Comparison of ENCODE assay signal across 8 cellular contexts in genomic region chr14:34538871-34539406, GRCh38. TPM values are rescaled to one million over a fixed set of nuclear protein-coding genes. Genes with fewer than 3 reads are reported as not detected.
DNase-seq lines count a peak whose midpoint lies in the region; ATAC-seq, FAIRE-seq and TF ChIP-seq lines count a peak whose summit lies in the region.

No MANE protein-coding gene starts in this region.

- peaks cover 8 to 15% (median 11%) of the 10 kb centered on the region in 3 donors for H3K4me1 ChIP-seq in pancreas

- peaks cover 13% of the 10 kb centered on the region for H3K4me1 Mint-ChIP-seq in endothelial cell (ENCODE audit: unreplicated experiment)

- intact Hi-C loops in pancreas (cut with DNase I): loop anchor here in 1 of 3 donors (10.0 kb wide), 1 partner anchor 164 kb away; no protein-coding TSS in a partner anchor

- peak overlapping the region; percentile 85 for H3K4me3 ChIP-seq in MG63
- peak overlapping the region; percentile 61 to 90 (median 66) for H3K4me3 ChIP-seq in pancreas

- H3K27me3 ChIP-seq in MG63 (no peaks in the 10 kb centered on the region), pancreas (no peaks in the 10 kb centered on the region)

- H3K36me3 ChIP-seq in MG63: peaks cover 2% of the 10 kb centered on the region; the same call in 1 of the 2 replicates
- H3K36me3 ChIP-seq in pancreas: peaks cover 0 to 11% (median 0%) of the 10 kb centered on the region in 3 donors

- H3K36me3 Mint-ChIP-seq in endothelial cell (ENCODE audit: low read depth, unreplicated experiment): peaks cover 7% of the 10 kb centered on the region

- H3K9me3 ChIP-seq in MG63 (no peaks in the 10 kb centered on the region), pancreas (no peaks in the 10 kb centered on the region)

- H3K9me3 Mint-ChIP-seq in endothelial cell (ENCODE audit: unreplicated experiment): no peaks in the 10 kb centered on the region

- FAIRE-seq in pancreas (lab: Jason Lieb, UNC): no peak

- H3K27ac Mint-ChIP-seq in endothelial cell (ENCODE audit: unreplicated experiment): peak overlapping the region; percentile 99

- H3K27ac ChIP-seq in pancreas: peak overlapping the region; percentile 79 to 97 (median 86)

- 0 to 1% methylated on average over 15 of the region's 15 CpGs for WGBS in pancreas, 2 donors

- ATAC-seq in GM18511 (IDR thresholded peaks at IDR 0.05; ENCODE audit: unreplicated experiment) (peak; percentile 17), pancreas (peak; percentile 5 to 20 (median 17))

- TF ChIP-seq CTCF in endothelial cell (IDR thresholded peaks at IDR 0.05; ENCODE audit: unreplicated experiment) (no peak), pancreas (IDR thresholded peaks at IDR 0.05) (no peak)

- peak overlapping the region; percentile 99 for H3K4me3 Mint-ChIP-seq in endothelial cell (ENCODE audit: unreplicated experiment)

- peaks cover 6% of the 10 kb centered on the region for H3K27me3 Mint-ChIP-seq in endothelial cell (ENCODE audit: unreplicated experiment)

- DNase-seq in MG63 (no peak), endothelial cell (ENCODE audit: low spot score) (no peak), pancreas (no peak), NCI-H526 treated with DMSO at 0.1 percent for 48 hours (lab: John Stamatoyannopoulos, UW) (no peak), NCI-H1436 (lab: John Stamatoyannopoulos, UW) (no peak)
- no peak for DNase-seq in effector CD4-positive, alpha-beta T cell
- DNase-seq in activated CD8-positive, alpha-beta memory T cell treated with anti-CD3 and anti-CD28 coated beads, Interleukin-2, amount 50 U/mL, for 48 hours: no peak

RNA-seq across cellular contexts. Expression of gene EAPP, which starts 0.6 kb away (rescaled TPM):
- 26.5 and 28.7 TPM in 2 replicates for total RNA-seq in MG63 (2014; rRNA removed; shearing (Covaris generic); ENCODE audit: low replicate concordance)
- total RNA-seq in endothelial cell (ENCODE audit: unreplicated experiment): 30.1 TPM
- 10 to 100 TPM in 5 of 6 donors, 1 to 10 TPM in 1; 9.9 to 19.2 (median 15.4) TPM for total RNA-seq in pancreas
- polyA plus RNA-seq in pancreas: 10 to 100 TPM; 12.2 to 24.7 TPM
